Comparison of ENCODE assay signal across 20 cellular contexts in genomic region chr11:74427377-74427776, GRCh38. TPM values are rescaled to one million over a fixed set of nuclear protein-coding genes. Genes with fewer than 3 reads are reported as not detected.
"Had no signal": no experiment of that assay in that cellular context is flagged by ENCODE, and none has a peak within 500 bp of the region (broad histone marks: within the 10 kb centered on the region; RNA-seq: fewer than 3 reads in every experiment).

No MANE protein-coding gene starts in this region.

- H3K4me1 ChIP-seq: body of pancreas, colonic mucosa, foreskin keratinocyte, stomach had no signal

- H3K27me3 ChIP-seq: body of pancreas, colonic mucosa, foreskin keratinocyte, neutrophil, stomach had no signal

- ATAC-seq: activated CD4-positive, CD25-positive, alpha-beta regulatory T cell treated with anti-CD3 and anti-CD28 coated beads, Interleukin-2, amount 50 U/mL, for 24 hours; activated CD8-positive, alpha-beta T cell treated with anti-CD3 and anti-CD28 coated beads, Interleukin-2, amount 10 ng/mL, durations not matched to agents 7 days and 5 days; body of pancreas; esophagus mucosa; foreskin keratinocyte; left lobe of liver; natural killer cell treated with Interleukin-12 subunit alpha and Interleukin-12 subunit beta and Interleukin-15 and Interleukin-18, amount 100 ng/mL, for 72 hours had no signal

- DNase-seq: activated CD4-positive, alpha-beta T cell treated with anti-CD3 and anti-CD28 coated beads, Interleukin-2, amount 10 ng/mL, durations not matched to agents 7 days and 5 days; activated CD8-positive, alpha-beta T cell treated with anti-CD3 and anti-CD28 coated beads, Interleukin-2, amount 10 ng/mL, durations not matched to agents 7 days and 5 days; activated naive CD4-positive, alpha-beta T cell treated with Interleukin-2 at 50 U/mL for 16 hours; activated T-cell treated with anti-CD3 and anti-CD28 coated beads, Interleukin-2, amount 50 U/mL, for 24 hours; body of pancreas; central memory CD4-positive, alpha-beta T cell; colonic mucosa; foreskin keratinocyte; hypothalamus; kidney; posterior cingulate gyrus; retina; stomach had no signal

- H3K36me3 ChIP-seq: colonic mucosa, neutrophil, stomach had no signal

- H3K27ac ChIP-seq: body of pancreas, colonic mucosa, foreskin keratinocyte, neutrophil, stomach had no signal

- H3K4me3 ChIP-seq: body of pancreas, colonic mucosa, lung, stomach had no signal

- H3K9me3 ChIP-seq: body of pancreas, colonic mucosa, neutrophil had no signal

RNA-seq across cellular contexts. Expression of gene KCNE3, which starts 40.0 kb away (rescaled TPM):
- total RNA-seq: activated CD4-positive, alpha-beta T cell treated with anti-CD3 and anti-CD28 coated beads, Interleukin-2, amount 10 ng/mL, durations not matched to agents 7 days and 5 days; activated CD8-positive, alpha-beta T cell treated with anti-CD3 and anti-CD28 coated beads, Interleukin-2, amount 10 ng/mL, durations not matched to agents 7 days and 5 days; activated T-helper 2 cell treated with anti-CD3 and anti-CD28 coated beads, Interferon-gamma antibody, Interleukin-2, Interleukin-4, amounts not matched to agents 10 μg/mL and 5 μg/mL and 100 μg/mL, durations not matched to agents 14 hours and 24 hours and 36 hours had no signal
